ENCODE assay signal across 1 cellular context in the genomic region with DNA sequence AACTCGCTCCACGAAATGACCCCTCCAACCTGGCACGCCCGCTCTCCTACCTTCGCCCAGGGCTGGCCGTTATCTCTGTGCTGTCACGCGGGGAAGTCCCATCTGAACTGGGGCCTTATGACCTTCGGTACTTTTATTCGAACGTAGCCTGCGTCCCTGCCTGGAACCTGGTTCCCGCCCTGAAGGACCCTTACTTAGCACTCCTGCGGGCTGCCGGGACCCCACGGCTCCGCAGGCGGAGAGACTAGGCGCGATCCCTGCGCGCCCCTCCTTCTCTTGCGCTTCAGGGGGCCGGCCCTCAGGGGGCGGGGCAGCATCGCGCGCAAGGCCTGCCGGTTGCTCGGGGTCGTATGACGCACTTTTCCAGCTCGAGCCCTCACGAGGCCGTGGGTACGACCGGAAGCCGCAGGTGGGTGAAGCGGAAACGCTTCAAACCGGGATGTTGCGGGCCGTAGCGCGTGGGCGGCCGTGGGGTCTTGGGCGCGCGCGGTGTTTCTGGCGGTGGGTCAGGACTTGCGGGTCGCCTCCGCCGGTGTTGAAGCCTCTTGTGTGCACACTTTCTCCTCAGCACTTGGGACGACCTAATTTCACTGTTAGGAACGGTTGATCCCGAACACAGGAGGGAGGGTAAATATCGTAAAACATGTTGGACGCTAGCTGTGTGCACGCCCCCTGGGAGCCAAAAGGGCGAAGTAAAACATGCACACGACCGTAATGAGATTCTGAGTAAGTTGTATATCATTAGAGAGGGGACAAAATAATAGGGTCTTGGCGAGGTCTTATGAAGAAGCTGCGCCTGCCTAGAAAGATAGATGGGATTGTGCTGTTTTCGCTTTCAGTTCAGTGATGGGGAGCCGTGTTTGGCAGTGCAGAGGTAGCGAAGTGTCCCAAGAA.
TF ChIP-seq lines count a peak whose summit lies in the region.

A gene (plus strand): TSS at position 325 of the 894 bp plus-strand sequence. CDS start 6,991 bp downstream, outside the sequence.
A gene with protein sequence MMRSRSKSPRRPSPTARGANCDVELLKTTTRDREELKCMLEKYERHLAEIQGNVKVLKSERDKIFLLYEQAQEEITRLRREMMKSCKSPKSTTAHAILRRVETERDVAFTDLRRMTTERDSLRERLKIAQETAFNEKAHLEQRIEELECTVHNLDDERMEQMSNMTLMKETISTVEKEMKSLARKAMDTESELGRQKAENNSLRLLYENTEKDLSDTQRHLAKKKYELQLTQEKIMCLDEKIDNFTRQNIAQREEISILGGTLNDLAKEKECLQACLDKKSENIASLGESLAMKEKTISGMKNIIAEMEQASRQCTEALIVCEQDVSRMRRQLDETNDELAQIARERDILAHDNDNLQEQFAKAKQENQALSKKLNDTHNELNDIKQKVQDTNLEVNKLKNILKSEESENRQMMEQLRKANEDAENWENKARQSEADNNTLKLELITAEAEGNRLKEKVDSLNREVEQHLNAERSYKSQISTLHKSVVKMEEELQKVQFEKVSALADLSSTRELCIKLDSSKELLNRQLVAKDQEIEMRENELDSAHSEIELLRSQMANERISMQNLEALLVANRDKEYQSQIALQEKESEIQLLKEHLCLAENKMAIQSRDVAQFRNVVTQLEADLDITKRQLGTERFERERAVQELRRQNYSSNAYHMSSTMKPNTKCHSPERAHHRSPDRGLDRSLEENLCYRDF (minus strand): TSS at position 300 of the 894 bp plus-strand sequence. CDS start 45,503 bp downstream, outside the sequence.

TF ChIP-seq in HepG2, 621 proteins besides CTCF, POLR2A, EP300 and RAD21 (continued from another document and continues in another):
- TF ChIP-seq, protein P1, sequence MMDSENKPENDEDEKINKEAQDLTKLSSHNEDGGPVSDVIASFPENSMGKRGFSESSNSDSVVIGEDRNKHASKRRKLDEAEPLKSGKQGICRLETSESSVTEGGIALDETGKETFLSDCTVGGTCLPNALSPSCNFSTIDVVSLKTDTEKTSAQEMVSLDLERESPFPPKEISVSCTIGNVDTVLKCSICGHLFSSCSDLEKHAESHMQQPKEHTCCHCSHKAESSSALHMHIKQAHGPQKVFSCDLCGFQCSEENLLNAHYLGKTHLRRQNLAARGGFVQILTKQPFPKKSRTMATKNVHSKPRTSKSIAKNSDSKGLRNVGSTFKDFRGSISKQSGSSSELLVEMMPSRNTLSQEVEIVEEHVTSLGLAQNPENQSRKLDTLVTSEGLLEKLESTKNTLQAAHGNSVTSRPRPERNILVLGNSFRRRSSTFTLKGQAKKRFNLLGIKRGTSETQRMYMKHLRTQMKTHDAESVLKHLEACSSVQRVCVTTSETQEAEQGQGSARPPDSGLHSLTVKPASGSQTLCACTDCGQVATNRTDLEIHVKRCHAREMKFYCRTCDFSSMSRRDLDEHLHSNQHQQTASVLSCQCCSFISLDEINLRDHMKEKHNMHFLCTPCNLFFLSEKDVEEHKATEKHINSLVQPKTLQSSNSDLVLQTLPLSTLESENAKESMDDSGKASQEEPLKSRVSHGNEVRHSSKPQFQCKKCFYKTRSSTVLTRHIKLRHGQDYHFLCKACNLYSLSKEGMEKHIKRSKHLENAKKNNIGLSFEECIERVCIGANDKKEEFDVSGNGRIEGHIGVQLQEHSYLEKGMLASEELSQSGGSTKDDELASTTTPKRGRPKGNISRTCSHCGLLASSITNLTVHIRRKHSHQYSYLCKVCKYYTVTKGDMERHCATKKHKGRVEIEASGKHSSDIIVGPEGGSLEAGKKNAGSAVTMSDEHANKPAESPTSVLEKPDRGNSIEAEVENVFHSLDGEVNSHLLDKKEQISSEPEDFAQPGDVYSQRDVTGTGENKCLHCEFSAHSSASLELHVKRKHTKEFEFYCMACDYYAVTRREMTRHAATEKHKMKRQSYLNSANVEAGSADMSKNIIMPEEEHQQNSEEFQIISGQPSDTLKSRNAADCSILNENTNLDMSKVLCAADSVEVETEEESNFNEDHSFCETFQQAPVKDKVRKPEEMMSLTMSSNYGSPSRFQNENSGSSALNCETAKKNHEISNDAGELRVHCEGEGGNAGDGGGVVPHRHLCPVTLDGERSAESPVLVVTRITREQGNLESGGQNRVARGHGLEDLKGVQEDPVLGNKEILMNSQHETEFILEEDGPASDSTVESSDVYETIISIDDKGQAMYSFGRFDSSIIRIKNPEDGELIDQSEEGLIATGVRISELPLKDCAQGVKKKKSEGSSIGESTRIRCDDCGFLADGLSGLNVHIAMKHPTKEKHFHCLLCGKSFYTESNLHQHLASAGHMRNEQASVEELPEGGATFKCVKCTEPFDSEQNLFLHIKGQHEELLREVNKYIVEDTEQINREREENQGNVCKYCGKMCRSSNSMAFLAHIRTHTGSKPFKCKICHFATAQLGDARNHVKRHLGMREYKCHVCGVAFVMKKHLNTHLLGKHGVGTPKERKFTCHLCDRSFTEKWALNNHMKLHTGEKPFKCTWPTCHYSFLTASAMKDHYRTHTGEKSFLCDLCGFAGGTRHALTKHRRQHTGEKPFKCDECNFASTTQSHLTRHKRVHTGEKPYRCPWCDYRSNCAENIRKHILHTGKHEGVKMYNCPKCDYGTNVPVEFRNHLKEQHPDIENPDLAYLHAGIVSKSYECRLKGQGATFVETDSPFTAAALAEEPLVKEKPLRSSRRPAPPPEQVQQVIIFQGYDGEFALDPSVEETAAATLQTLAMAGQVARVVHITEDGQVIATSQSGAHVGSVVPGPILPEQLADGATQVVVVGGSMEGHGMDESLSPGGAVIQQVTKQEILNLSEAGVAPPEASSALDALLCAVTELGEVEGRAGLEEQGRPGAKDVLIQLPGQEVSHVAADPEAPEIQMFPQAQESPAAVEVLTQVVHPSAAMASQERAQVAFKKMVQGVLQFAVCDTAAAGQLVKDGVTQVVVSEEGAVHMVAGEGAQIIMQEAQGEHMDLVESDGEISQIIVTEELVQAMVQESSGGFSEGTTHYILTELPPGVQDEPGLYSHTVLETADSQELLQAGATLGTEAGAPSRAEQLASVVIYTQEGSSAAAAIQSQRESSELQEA (CRISPR knock-in tag; IDR thresholded peaks at IDR 0.05; ENCODE audit: not compliant biosample characterization) = peak; percentile 99
- TF ChIP-seq, protein P2, sequence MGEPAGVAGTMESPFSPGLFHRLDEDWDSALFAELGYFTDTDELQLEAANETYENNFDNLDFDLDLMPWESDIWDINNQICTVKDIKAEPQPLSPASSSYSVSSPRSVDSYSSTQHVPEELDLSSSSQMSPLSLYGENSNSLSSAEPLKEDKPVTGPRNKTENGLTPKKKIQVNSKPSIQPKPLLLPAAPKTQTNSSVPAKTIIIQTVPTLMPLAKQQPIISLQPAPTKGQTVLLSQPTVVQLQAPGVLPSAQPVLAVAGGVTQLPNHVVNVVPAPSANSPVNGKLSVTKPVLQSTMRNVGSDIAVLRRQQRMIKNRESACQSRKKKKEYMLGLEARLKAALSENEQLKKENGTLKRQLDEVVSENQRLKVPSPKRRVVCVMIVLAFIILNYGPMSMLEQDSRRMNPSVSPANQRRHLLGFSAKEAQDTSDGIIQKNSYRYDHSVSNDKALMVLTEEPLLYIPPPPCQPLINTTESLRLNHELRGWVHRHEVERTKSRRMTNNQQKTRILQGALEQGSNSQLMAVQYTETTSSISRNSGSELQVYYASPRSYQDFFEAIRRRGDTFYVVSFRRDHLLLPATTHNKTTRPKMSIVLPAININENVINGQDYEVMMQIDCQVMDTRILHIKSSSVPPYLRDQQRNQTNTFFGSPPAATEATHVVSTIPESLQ (CRISPR knock-in tag; conservative IDR thresholded peaks at IDR 0.05) = 0 out of 2 replicates have a peak, but pooled peaks have one; percentile 49
- TF ChIP-seq TMF1 (CRISPR knock-in tag; IDR thresholded peaks at IDR 0.05; ENCODE audit: low read depth) (peak; percentile 99), PAF1 (CRISPR knock-in tag; IDR thresholded peaks at IDR 0.05) (no peak), RBM39 (IDR thresholded peaks at IDR 0.05; ENCODE audit: low read depth, low read length, poor library complexity, severe bottlenecking) (peak; percentile 92), PRPF4 (IDR thresholded peaks at IDR 0.05; ENCODE audit: low read depth, low read length, poor library complexity, severe bottlenecking) (no peak), KAT8 (CRISPR knock-in tag; IDR thresholded peaks at IDR 0.05) (peak; percentile 98), ZNF292 (CRISPR knock-in tag; IDR thresholded peaks at IDR 0.05; ENCODE audit: borderline replicate concordance, low read depth) (peak; percentile 73; the same call in 1 of the 2 replicates), FOXM1 (CRISPR knock-in tag; IDR thresholded peaks at IDR 0.05) (no peak; the same call in 1 of the 2 replicates), KDM1A (CRISPR knock-in tag; IDR thresholded peaks at IDR 0.05) (peak; percentile 72; the same call in 1 of the 2 replicates), KDM4B (CRISPR knock-in tag; IDR thresholded peaks at IDR 0.05) (peak; percentile 84), RBAK (CRISPR knock-in tag; IDR thresholded peaks at IDR 0.05) (no peak), ZNF570 (CRISPR knock-in tag; IDR thresholded peaks at IDR 0.05; ENCODE audit: borderline replicate concordance) (0 out of 2 replicates have a peak, but pooled peaks have one; percentile 68), MED13 (CRISPR knock-in tag; IDR thresholded peaks at IDR 0.05) (peak; percentile 78; the same call in 1 of the 2 replicates), ZFP82 (CRISPR knock-in tag; IDR thresholded peaks at IDR 0.05; ENCODE audit: borderline replicate concordance) (peak; percentile 70; the same call in 1 of the 2 replicates), ZFP36L2 (CRISPR knock-in tag; IDR thresholded peaks at IDR 0.05) (peak; percentile 71), KMT2B (CRISPR knock-in tag; IDR thresholded peaks at IDR 0.05) (peak; percentile 100), ZMYM3 (CRISPR knock-in tag; IDR thresholded peaks at IDR 0.05) (no peak; the same call in 1 of the 2 replicates), WIZ (CRISPR knock-in tag; IDR thresholded peaks at IDR 0.05) (peak; percentile 92), ARID2 (CRISPR knock-in tag; IDR thresholded peaks at IDR 0.05; ENCODE audit: borderline replicate concordance) (peak; percentile 100), GATA4 (IDR thresholded peaks at IDR 0.05; ENCODE audit: borderline replicate concordance, low read depth) (peak; percentile 86), MIXL1 (CRISPR knock-in tag; IDR thresholded peaks at IDR 0.05) (peak; percentile 87), ZNF713 (CRISPR knock-in tag; IDR thresholded peaks at IDR 0.05) (peak; percentile 66; the same call in 1 of the 2 replicates), ZFP62 (CRISPR knock-in tag; IDR thresholded peaks at IDR 0.05) (no peak; the same call in 1 of the 2 replicates), SOX5 (CRISPR knock-in tag; IDR thresholded peaks at IDR 0.05; ENCODE audit: borderline replicate concordance) (peak; percentile 63), KDM3A (CRISPR knock-in tag; IDR thresholded peaks at IDR 0.05; ENCODE audit: low read depth) (peak; percentile 92; the same call in 1 of the 2 replicates), SIN3B (IDR thresholded peaks at IDR 0.05; ENCODE audit: low read length) (peak; percentile 55; the same call in 1 of the 2 replicates), SAP130 (CRISPR knock-in tag; IDR thresholded peaks at IDR 0.05; ENCODE audit: low read depth) (peak; percentile 99), PPARG (CRISPR knock-in tag; conservative IDR thresholded peaks at IDR 0.05) (peak; percentile 51; the same call in 1 of the 2 replicates), ZNF12 (CRISPR knock-in tag; IDR thresholded peaks at IDR 0.05) (0 out of 2 replicates have a peak, but pooled peaks have one; percentile 14), ETV5 (CRISPR knock-in tag; IDR thresholded peaks at IDR 0.05; ENCODE audit: borderline replicate concordance) (peak; percentile 95), ZNF235 (CRISPR knock-in tag; IDR thresholded peaks at IDR 0.05; ENCODE audit: borderline replicate concordance) (no peak)
- TF ChIP-seq, protein P3, sequence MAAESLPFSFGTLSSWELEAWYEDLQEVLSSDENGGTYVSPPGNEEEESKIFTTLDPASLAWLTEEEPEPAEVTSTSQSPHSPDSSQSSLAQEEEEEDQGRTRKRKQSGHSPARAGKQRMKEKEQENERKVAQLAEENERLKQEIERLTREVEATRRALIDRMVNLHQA (CRISPR knock-in tag; IDR thresholded peaks at IDR 0.05) = no peak
- TF ChIP-seq, protein P4, sequence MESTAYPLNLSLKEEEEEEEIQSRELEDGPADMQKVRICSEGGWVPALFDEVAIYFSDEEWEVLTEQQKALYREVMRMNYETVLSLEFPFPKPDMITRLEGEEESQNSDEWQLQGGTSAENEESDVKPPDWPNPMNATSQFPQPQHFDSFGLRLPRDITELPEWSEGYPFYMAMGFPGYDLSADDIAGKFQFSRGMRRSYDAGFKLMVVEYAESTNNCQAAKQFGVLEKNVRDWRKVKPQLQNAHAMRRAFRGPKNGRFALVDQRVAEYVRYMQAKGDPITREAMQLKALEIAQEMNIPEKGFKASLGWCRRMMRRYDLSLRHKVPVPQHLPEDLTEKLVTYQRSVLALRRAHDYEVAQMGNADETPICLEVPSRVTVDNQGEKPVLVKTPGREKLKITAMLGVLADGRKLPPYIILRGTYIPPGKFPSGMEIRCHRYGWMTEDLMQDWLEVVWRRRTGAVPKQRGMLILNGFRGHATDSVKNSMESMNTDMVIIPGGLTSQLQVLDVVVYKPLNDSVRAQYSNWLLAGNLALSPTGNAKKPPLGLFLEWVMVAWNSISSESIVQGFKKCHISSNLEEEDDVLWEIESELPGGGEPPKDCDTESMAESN (CRISPR knock-in tag; conservative IDR thresholded peaks at IDR 0.05) = peak; percentile 97
- TF ChIP-seq, protein P5, sequence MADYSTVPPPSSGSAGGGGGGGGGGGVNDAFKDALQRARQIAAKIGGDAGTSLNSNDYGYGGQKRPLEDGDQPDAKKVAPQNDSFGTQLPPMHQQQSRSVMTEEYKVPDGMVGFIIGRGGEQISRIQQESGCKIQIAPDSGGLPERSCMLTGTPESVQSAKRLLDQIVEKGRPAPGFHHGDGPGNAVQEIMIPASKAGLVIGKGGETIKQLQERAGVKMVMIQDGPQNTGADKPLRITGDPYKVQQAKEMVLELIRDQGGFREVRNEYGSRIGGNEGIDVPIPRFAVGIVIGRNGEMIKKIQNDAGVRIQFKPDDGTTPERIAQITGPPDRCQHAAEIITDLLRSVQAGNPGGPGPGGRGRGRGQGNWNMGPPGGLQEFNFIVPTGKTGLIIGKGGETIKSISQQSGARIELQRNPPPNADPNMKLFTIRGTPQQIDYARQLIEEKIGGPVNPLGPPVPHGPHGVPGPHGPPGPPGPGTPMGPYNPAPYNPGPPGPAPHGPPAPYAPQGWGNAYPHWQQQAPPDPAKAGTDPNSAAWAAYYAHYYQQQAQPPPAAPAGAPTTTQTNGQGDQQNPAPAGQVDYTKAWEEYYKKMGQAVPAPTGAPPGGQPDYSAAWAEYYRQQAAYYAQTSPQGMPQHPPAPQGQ (CRISPR knock-in tag; IDR thresholded peaks at IDR 0.05; ENCODE audit: borderline replicate concordance) = no peak; the same call in 1 of the 2 replicates
- TF ChIP-seq, protein P6, sequence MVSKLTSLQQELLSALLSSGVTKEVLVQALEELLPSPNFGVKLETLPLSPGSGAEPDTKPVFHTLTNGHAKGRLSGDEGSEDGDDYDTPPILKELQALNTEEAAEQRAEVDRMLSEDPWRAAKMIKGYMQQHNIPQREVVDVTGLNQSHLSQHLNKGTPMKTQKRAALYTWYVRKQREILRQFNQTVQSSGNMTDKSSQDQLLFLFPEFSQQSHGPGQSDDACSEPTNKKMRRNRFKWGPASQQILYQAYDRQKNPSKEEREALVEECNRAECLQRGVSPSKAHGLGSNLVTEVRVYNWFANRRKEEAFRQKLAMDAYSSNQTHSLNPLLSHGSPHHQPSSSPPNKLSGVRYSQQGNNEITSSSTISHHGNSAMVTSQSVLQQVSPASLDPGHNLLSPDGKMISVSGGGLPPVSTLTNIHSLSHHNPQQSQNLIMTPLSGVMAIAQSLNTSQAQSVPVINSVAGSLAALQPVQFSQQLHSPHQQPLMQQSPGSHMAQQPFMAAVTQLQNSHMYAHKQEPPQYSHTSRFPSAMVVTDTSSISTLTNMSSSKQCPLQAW (CRISPR knock-in tag; IDR thresholded peaks at IDR 0.05) = peak; percentile 98
- TF ChIP-seq, protein P7, sequence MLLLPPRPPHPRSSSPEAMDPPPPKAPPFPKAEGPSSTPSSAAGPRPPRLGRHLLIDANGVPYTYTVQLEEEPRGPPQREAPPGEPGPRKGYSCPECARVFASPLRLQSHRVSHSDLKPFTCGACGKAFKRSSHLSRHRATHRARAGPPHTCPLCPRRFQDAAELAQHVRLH (CRISPR knock-in tag; IDR thresholded peaks at IDR 0.05; ENCODE audit: borderline replicate concordance, low read depth) = peak; percentile 95; the same call in 1 of the 2 replicates
